Comparison of ENCODE assay signal across 10 cellular contexts in genomic region chr6:105359419-105360366, GRCh38. TPM values are rescaled to one million over a fixed set of nuclear protein-coding genes. Genes with fewer than 3 reads are reported as not detected.
DNase-seq lines count a peak whose midpoint lies in the region; ATAC-seq and TF ChIP-seq lines count a peak whose summit lies in the region.
"Had no signal": no experiment of that assay in that cellular context is flagged by ENCODE, and none has a peak within 500 bp of the region (broad histone marks: within the 10 kb centered on the region; RNA-seq: fewer than 3 reads in every experiment).

No MANE protein-coding gene starts in this region.

- H2AFZ ChIP-seq in neural progenitor cell (replicated peaks): no peak overlapping the region

- no peak overlapping the region for H3K4me3 Mint-ChIP-seq in neural progenitor cell
- H3K4me3 Mint-ChIP-seq: CD4-positive, CD25-positive, alpha-beta regulatory T cell had no signal

- H3K4me1 Mint-ChIP-seq in neural progenitor cell: no peaks in the 10 kb centered on the region

- H4K20me1 ChIP-seq in neural progenitor cell (ENCODE audit: low read depth): no peaks in the 10 kb centered on the region

- H3K4me1 ChIP-seq in cardiac muscle cell (ENCODE audit: low read depth) (peaks cover 35% of the 10 kb centered on the region), right atrium auricular region (peaks cover 0 to 3% of the 10 kb centered on the region in 2 donors), upper lobe of left lung (peaks cover 0 to 6% (median 0%) of the 10 kb centered on the region in 4 donors), neural progenitor cell (no peaks in the 10 kb centered on the region)

- TF ChIP-seq POLR2A in upper lobe of left lung (IDR thresholded peaks at IDR 0.05): no peak

- H3K27me3 ChIP-seq in cardiac muscle cell (no peaks in the 10 kb centered on the region), right atrium auricular region (no peaks in the 10 kb centered on the region), upper lobe of left lung (no peaks in the 10 kb centered on the region), neural progenitor cell (no peaks in the 10 kb centered on the region)

- H3K36me3 Mint-ChIP-seq in neural progenitor cell: peaks cover 48% of the 10 kb centered on the region

- TF ChIP-seq EP300 in upper lobe of left lung (IDR thresholded peaks at IDR 0.05): peak in 1 of 4 donors; percentile 26

- TF ChIP-seq CTCF in cardiac muscle cell (IDR thresholded peaks at IDR 0.05; ENCODE audit: low read depth, low read length) (no peak), right atrium auricular region (IDR thresholded peaks at IDR 0.05) (peak in 1 of 2 donors; percentile 37), fibroblast of villous mesenchyme (IDR thresholded peaks at IDR 0.05; ENCODE audit: insufficient read depth, low read depth, low read length) (no peak), upper lobe of left lung (IDR thresholded peaks at IDR 0.05) (no peak), neural progenitor cell (IDR thresholded peaks at IDR 0.05) (no peak)

- no peak overlapping the region for H3K27ac Mint-ChIP-seq in neural progenitor cell

- H3K36me3 ChIP-seq in cardiac muscle cell: no peaks in the 10 kb centered on the region
- H3K36me3 ChIP-seq in right atrium auricular region: no peaks in the 10 kb centered on the region
- H3K36me3 ChIP-seq in upper lobe of left lung: peaks cover 0 to 9% (median 3%) of the 10 kb centered on the region in 4 donors
- no peaks in the 10 kb centered on the region for H3K36me3 ChIP-seq in neural progenitor cell

- peaks cover 3% of the 10 kb centered on the region for H3K27me3 Mint-ChIP-seq in neural progenitor cell (ENCODE audit: insufficient read depth, low read depth)
- H3K27me3 Mint-ChIP-seq: CD4-positive, CD25-positive, alpha-beta regulatory T cell had no signal

- H3K9me3 ChIP-seq in cardiac muscle cell (ENCODE audit: low read depth) (no peaks in the 10 kb centered on the region), right atrium auricular region (peaks cover 0 to 14% of the 10 kb centered on the region in 2 donors), upper lobe of left lung (no peaks in the 10 kb centered on the region), neural progenitor cell (ENCODE audit: low read depth) (no peaks in the 10 kb centered on the region)

- no peak overlapping the region for H3K9ac ChIP-seq in neural progenitor cell

- peaks cover 11% of the 10 kb centered on the region for H3K9me3 Mint-ChIP-seq in neural progenitor cell
- H3K9me3 Mint-ChIP-seq: activated naive CD4-positive, alpha-beta T cell treated with anti-CD3 and anti-CD28 coated beads, Interleukin-2, amount 50 U/mL, for 72 hours had no signal

- 72 to 77% methylated on average over 10 of the region's 10 CpGs for WGBS in upper lobe of left lung, 2 donors

- H3K27ac ChIP-seq in cardiac muscle cell: peak overlapping the region; percentile 12
- H3K27ac ChIP-seq in right atrium auricular region: no peak overlapping the region
- peak overlapping the region; percentile 4 to 62 (median 44) for H3K27ac ChIP-seq in upper lobe of left lung
- H3K27ac ChIP-seq in neural progenitor cell: no peak overlapping the region

- no peak overlapping the region for H3K4me3 ChIP-seq in cardiac muscle cell
- H3K4me3 ChIP-seq in right atrium auricular region: no peak overlapping the region
- no peak overlapping the region for H3K4me3 ChIP-seq in fibroblast of villous mesenchyme (ENCODE audit: low read depth, low read length)
- no peak overlapping the region for H3K4me3 ChIP-seq in upper lobe of left lung
- H3K4me3 ChIP-seq in neural progenitor cell: no peak overlapping the region

- peak; percentile 61 to 88 for ATAC-seq in upper lobe of left lung (ENCODE audit: low FRiP score in 2 of 2)
- ATAC-seq: activated naive CD4-positive, alpha-beta T cell treated with anti-CD3 and anti-CD28 coated beads, Interleukin-2, amount 50 U/mL, for 72 hours had no signal

- no peaks in the 10 kb centered on the region for H3K79me2 ChIP-seq in neural progenitor cell (ENCODE audit: low read depth)

- H3F3A ChIP-seq in neural progenitor cell (ENCODE audit: low read depth): no peaks in the 10 kb centered on the region

- DNase-seq in cardiac muscle cell (ENCODE audit: low read depth in 1 of 2, low spot score in 1 of 2) (peak; percentile 43 to 93), right atrium auricular region (ENCODE audit: low spot score) (no peak), RKO (ENCODE audit: low spot score) (peak; percentile 33), fibroblast of villous mesenchyme (ENCODE audit: low read depth) (peak; percentile 79), upper lobe of left lung (peak in 1 of 2 donors; percentile 45), neural progenitor cell (ENCODE audit: low spot score) (no peak), NCI-H2107 treated with DMSO at 0.1 percent for 48 hours (lab: John Stamatoyannopoulos, UW; ENCODE audit: unreplicated experiment) (no peak)
- DNase-seq in activated CD8-positive, alpha-beta memory T cell treated with anti-CD3 and anti-CD28 coated beads for 24 hours: no peak
- DNase-seq: CD4-positive, CD25-positive, alpha-beta regulatory T cell had no signal

- H3K4me2 ChIP-seq in neural progenitor cell: no peak overlapping the region

RNA-seq across cellular contexts. Expression of gene PREP, which starts 43.2 kb away (rescaled TPM):
- 28.7 and 34.1 TPM in 2 replicates for total RNA-seq in cardiac muscle cell
- 67.6 and 69.0 TPM in 2 replicates for polyA plus RNA-seq in cardiac muscle cell
- 10 to 100 TPM; 13.7 to 16.8 TPM for total RNA-seq in right atrium auricular region
- 14.2 and 19.0 TPM in 2 replicates for total RNA-seq in fibroblast of villous mesenchyme
- 10 to 100 TPM; 12.1 to 31.0 (median 28.9) TPM for total RNA-seq in upper lobe of left lung
- 24.3 and 28.6 TPM in 2 replicates for total RNA-seq in neural progenitor cell (ENCODE audit: low replicate concordance)

Comparison
In these comparisons a context has a peak if more than half of its experiments do, and no peak if none do; other contexts are left out.
1. DNase-seq: peak in cardiac muscle cell (2 of 2), RKO (single experiment) and fibroblast of villous mesenchyme (single experiment); none in right atrium auricular region (single experiment), neural progenitor cell (single experiment), NCI-H2107 treated with DMSO at 0.1 percent for 48 hours (single experiment) and activated CD8-positive, alpha-beta memory T cell treated with anti-CD3 and anti-CD28 coated beads for 24 hours (single experiment).
2. H3K27ac ChIP-seq: peak in cardiac muscle cell (single experiment) and upper lobe of left lung (4 of 4); none in right atrium auricular region (0 of 2) and neural progenitor cell (single experiment).